Comparison of ENCODE assay signal across 15 cellular contexts in genomic region chrX:153922286-153922573, GRCh38. TPM values are rescaled to one million over a fixed set of nuclear protein-coding genes. Genes with fewer than 3 reads are reported as not detected.
DNase-seq lines count a peak whose midpoint lies in the region; ATAC-seq and TF ChIP-seq lines count a peak whose summit lies in the region.
"Had no signal": no experiment of that assay in that cellular context is flagged by ENCODE, and none has a peak within 500 bp of the region (broad histone marks: within the 10 kb centered on the region; RNA-seq: fewer than 3 reads in every experiment).

No MANE protein-coding gene starts in this region.

- POLR2A ChIA-PET in T-cell (lab: Charles Lee) = interaction anchor here in 1 of 2 donors (0.5 kb wide), 1 partner anchor 123 kb away, joined by 4 read pairs; no protein-coding TSS in a partner anchor

- CTCF ChIA-PET in activated naive CD4-positive, alpha-beta T cell treated with anti-CD3 and anti-CD28 coated beads, Interleukin-2, amount 10 ng/mL, durations not matched to agents 7 days and 5 days (lab: Charles Lee) = interaction anchor here (1.8 to 14.7 kb wide), 2 partner anchors 10 to 26 kb away, joined by 5 to 241 read pairs; partner anchors contain the start of gene RENBP
- CTCF ChIA-PET in T-cell (lab: Charles Lee) = interaction anchor here in 1 of 2 donors (0.6 to 3.9 kb wide), 2 partner anchors 16 to 25 kb away, joined by 7 to 36 read pairs; no protein-coding TSS in a partner anchor

- no peak for ATAC-seq in T-cell (replicated peaks in 1 of 4)
- ATAC-seq in effector memory CD8-positive, alpha-beta T cell (replicated peaks) = no peak
- no peak for ATAC-seq in stimulated activated memory B cell treated with anti-CD40 and anti-IgM and Interleukin-4, amounts not matched to agents 10 μg/mL and 1 μg/mL and 100 μg/mL, for 72 hours
- ATAC-seq in heart left ventricle = no peak
- no peak for ATAC-seq in HG02885 (IDR thresholded peaks at IDR 0.05; ENCODE audit: poor library complexity, unreplicated experiment)

- no peaks in the 10 kb centered on the region for H3K9me3 ChIP-seq in heart left ventricle
- H3K9me3 ChIP-seq: esophagus squamous epithelium had no signal

- WGBS in heart left ventricle, 4 donors = 47 to 65% (median 56%) methylated on average over 6 to 7 of the region's 7 CpGs

- peaks cover 40% of the 10 kb centered on the region for H3K36me3 Mint-ChIP-seq in activated naive CD4-positive, alpha-beta T cell treated with anti-CD3 and anti-CD28 coated beads, Interleukin-2, amount 10 ng/mL, durations not matched to agents 7 days and 5 days
- peaks cover 7% of the 10 kb centered on the region for H3K36me3 Mint-ChIP-seq in T-cell
- H3K36me3 Mint-ChIP-seq in effector memory CD8-positive, alpha-beta T cell (ENCODE audit: insufficient read depth) = peaks cover 59% of the 10 kb centered on the region
- H3K36me3 Mint-ChIP-seq in stimulated activated memory B cell treated with anti-CD40 and anti-IgM and Interleukin-4, amounts not matched to agents 10 μg/mL and 1 μg/mL and 100 μg/mL, for 72 hours = peaks cover 12% of the 10 kb centered on the region
- H3K36me3 Mint-ChIP-seq: type B pancreatic cell had no signal

- TF ChIP-seq CTCF in heart left ventricle (IDR thresholded peaks at IDR 0.05) = no peak

- peak overlapping the region; percentile 81 for H3K27ac Mint-ChIP-seq in activated naive CD4-positive, alpha-beta T cell treated with anti-CD3 and anti-CD28 coated beads, Interleukin-2, amount 10 ng/mL, durations not matched to agents 7 days and 5 days
- peak overlapping the region; percentile 95 to 98 for H3K27ac Mint-ChIP-seq in T-cell
- H3K27ac Mint-ChIP-seq in effector memory CD8-positive, alpha-beta T cell = peak overlapping the region; percentile 94 to 99
- H3K27ac Mint-ChIP-seq in stimulated activated memory B cell treated with anti-CD40 and anti-IgM and Interleukin-4, amounts not matched to agents 10 μg/mL and 1 μg/mL and 100 μg/mL, for 72 hours = peak overlapping the region; percentile 35
- H3K27ac Mint-ChIP-seq: type B pancreatic cell had no signal

- peaks cover 23% of the 10 kb centered on the region for H3K4me1 Mint-ChIP-seq in activated naive CD4-positive, alpha-beta T cell treated with anti-CD3 and anti-CD28 coated beads, Interleukin-2, amount 10 ng/mL, durations not matched to agents 7 days and 5 days
- H3K4me1 Mint-ChIP-seq in T-cell = peaks cover 46 to 50% (median 49%) of the 10 kb centered on the region in 3 donors
- peaks cover 17 to 32% of the 10 kb centered on the region in 2 donors for H3K4me1 Mint-ChIP-seq in effector memory CD8-positive, alpha-beta T cell (ENCODE audit: low read depth in 2 of 2)
- peaks cover 38% of the 10 kb centered on the region for H3K4me1 Mint-ChIP-seq in stimulated activated memory B cell treated with anti-CD40 and anti-IgM and Interleukin-4, amounts not matched to agents 10 μg/mL and 1 μg/mL and 100 μg/mL, for 72 hours

- peaks cover 0 to 60% (median 0%) of the 10 kb centered on the region in 9 donors for H3K27me3 ChIP-seq in heart left ventricle
- H3K27me3 ChIP-seq: esophagus squamous epithelium, hepatocyte had no signal

- peak overlapping the region; percentile 94 for H3K4me3 Mint-ChIP-seq in activated naive CD4-positive, alpha-beta T cell treated with anti-CD3 and anti-CD28 coated beads, Interleukin-2, amount 10 ng/mL, durations not matched to agents 7 days and 5 days
- peak overlapping the region; percentile 86 to 95 (median 94) for H3K4me3 Mint-ChIP-seq in T-cell
- H3K4me3 Mint-ChIP-seq in effector memory CD8-positive, alpha-beta T cell = peak overlapping the region; percentile 89 to 91
- no peak overlapping the region for H3K4me3 Mint-ChIP-seq in stimulated activated memory B cell treated with anti-CD40 and anti-IgM and Interleukin-4, amounts not matched to agents 10 μg/mL and 1 μg/mL and 100 μg/mL, for 72 hours
- H3K4me3 Mint-ChIP-seq: type B pancreatic cell had no signal

- H3K4me3 ChIP-seq in heart left ventricle = peak overlapping the region in 4 of 12 donors; percentile 2 to 33 (median 10)
- H3K4me3 ChIP-seq: hepatocyte had no signal

- no peak for DNase-seq in activated naive CD4-positive, alpha-beta T cell treated with anti-CD3 and anti-CD28 coated beads, Interleukin-2, amount 10 ng/mL, durations not matched to agents 7 days and 5 days
- DNase-seq in activated naive CD4-positive, alpha-beta T cell treated with anti-CD3 and anti-CD28 coated beads, Interleukin-2, amount 50 U/mL, for 16 hours = no peak
- DNase-seq in T-cell = no peak
- no peak for DNase-seq in effector memory CD8-positive, alpha-beta T cell
- DNase-seq in NOMO-1 (lab: John Stamatoyannopoulos, UW; ENCODE audit: unreplicated experiment in 2 of 2) = no peak
- DNase-seq in heart left ventricle = no peak
- DNase-seq: esophagus squamous epithelium, NCI-H510A treated with DMSO at 0.1 percent for 48 hours had no signal

- H3K4me1 ChIP-seq in heart left ventricle = peaks cover 0 to 56% (median 22%) of the 10 kb centered on the region in 12 donors

- no peaks in the 10 kb centered on the region for H3K27me3 Mint-ChIP-seq in activated naive CD4-positive, alpha-beta T cell treated with anti-CD3 and anti-CD28 coated beads, Interleukin-2, amount 10 ng/mL, durations not matched to agents 7 days and 5 days
- peaks cover 0 to 8% of the 10 kb centered on the region in 2 donors for H3K27me3 Mint-ChIP-seq in T-cell
- H3K27me3 Mint-ChIP-seq in effector memory CD8-positive, alpha-beta T cell = no peaks in the 10 kb centered on the region
- H3K27me3 Mint-ChIP-seq in stimulated activated memory B cell treated with anti-CD40 and anti-IgM and Interleukin-4, amounts not matched to agents 10 μg/mL and 1 μg/mL and 100 μg/mL, for 72 hours = no peaks in the 10 kb centered on the region
- H3K27me3 Mint-ChIP-seq: type B pancreatic cell had no signal

- peak overlapping the region in 6 of 12 donors; percentile 37 to 98 (median 50) for H3K27ac ChIP-seq in heart left ventricle
- H3K27ac ChIP-seq: hepatocyte, VCaP had no signal

- H3K9me3 Mint-ChIP-seq in activated naive CD4-positive, alpha-beta T cell treated with anti-CD3 and anti-CD28 coated beads, Interleukin-2, amount 10 ng/mL, durations not matched to agents 7 days and 5 days = no peaks in the 10 kb centered on the region
- no peaks in the 10 kb centered on the region for H3K9me3 Mint-ChIP-seq in T-cell
- no peaks in the 10 kb centered on the region for H3K9me3 Mint-ChIP-seq in effector memory CD8-positive, alpha-beta T cell
- no peaks in the 10 kb centered on the region for H3K9me3 Mint-ChIP-seq in stimulated activated memory B cell treated with anti-CD40 and anti-IgM and Interleukin-4, amounts not matched to agents 10 μg/mL and 1 μg/mL and 100 μg/mL, for 72 hours
- H3K9me3 Mint-ChIP-seq: type B pancreatic cell had no signal

- TF ChIP-seq POLR2A in heart left ventricle (IDR thresholded peaks at IDR 0.05) = no peak

- intact Hi-C loops in heart left ventricle (cut with DNase I) = loop anchor here in 3 of 10 donors (10.0 kb wide), 2 partner anchors 127 to 197 kb away; partner anchors contain the start of genes IDH3G (in 2 of the 3), SSR4 (in 2 of the 3), ABCD1 (in 1 of the 3) and BCAP31 (in 1 of the 3)

- H3K36me3 ChIP-seq in heart left ventricle = peaks cover 0 to 35% (median 0%) of the 10 kb centered on the region in 9 donors
- H3K36me3 ChIP-seq: esophagus squamous epithelium had no signal

RNA-seq across cellular contexts. Expression of gene ARHGAP4, which starts 3.8 kb away (rescaled TPM):
- total RNA-seq in T-cell (100 to 1,000 TPM; 420 to 485 (median 468) TPM), heart left ventricle (10 to 100 TPM in 4 of 9 donors, 1 to 10 TPM in 5; 6.8 to 55.8 (median 9.5) TPM)
- polyA plus RNA-seq in heart left ventricle = 10 to 100 TPM; 15.9 to 25.1 TPM

RNA-seq across cellular contexts. Expression of gene NAA10, which starts 12.6 kb away (rescaled TPM):
- total RNA-seq in T-cell = 10 to 100 TPM; 53.3 to 98.2 (median 80.0) TPM
- total RNA-seq in heart left ventricle = 100 to 1,000 TPM in 2 of 9 donors, 10 to 100 TPM in 7; 52.5 to 112 (median 72.1) TPM
- polyA plus RNA-seq in heart left ventricle = 100 to 1,000 TPM; 120 to 221 TPM

RNA-seq across cellular contexts. Expression of gene AVPR2, which starts 17.8 kb away (rescaled TPM):
- not detected for total RNA-seq in T-cell
- total RNA-seq in heart left ventricle = 10 to 100 TPM in 1 of 9 donors, 1 to 10 TPM in 8; 2.2 to 10.5 (median 3.0) TPM
- polyA plus RNA-seq in heart left ventricle = 1 to 10 TPM; 4.0 to 7.5 TPM
- total RNA-seq: hepatocyte, LHCN-M2, pulmonary artery endothelial cell had no signal
- polyA plus RNA-seq: hepatocyte had no signal

RNA-seq across cellular contexts. Expression of gene RENBP, which starts 22.2 kb away (rescaled TPM):
- total RNA-seq in T-cell = 10 to 100 TPM; 10.2 to 23.5 (median 19.5) TPM
- total RNA-seq in heart left ventricle = 10 to 100 TPM in 5 of 9 donors, 1 to 10 TPM in 4; 5.1 to 35.5 (median 10.2) TPM
- 1 to 10 TPM; 6.4 to 9.8 TPM for polyA plus RNA-seq in heart left ventricle

RNA-seq across cellular contexts. Expression of gene L1CAM, which starts 36.3 kb away (rescaled TPM):
- total RNA-seq in T-cell (1 to 10 TPM; 1.4 to 6.0 (median 4.0) TPM), heart left ventricle (10 to 100 TPM in 1 of 9 donors, 1 to 10 TPM in 7, under 1 TPM in 1; 0.99 to 11.0 (median 3.1) TPM)
- 1 to 10 TPM; 1.3 to 1.8 TPM for polyA plus RNA-seq in heart left ventricle

Comparison
In these comparisons a context has a peak if more than half of its experiments do, and no peak if none do; other contexts are left out.
1. H3K27ac Mint-ChIP-seq: peak in every context shown above with its lines; median percentile 96 in T-cell; 96 in effector memory CD8-positive, alpha-beta T cell; 81 in activated naive CD4-positive, alpha-beta T cell treated with anti-CD3 and anti-CD28 coated beads, Interleukin-2, amount 10 ng/mL, durations not matched to agents 7 days and 5 days; 35 in stimulated activated memory B cell treated with anti-CD40 and anti-IgM and Interleukin-4, amounts not matched to agents 10 μg/mL and 1 μg/mL and 100 μg/mL, for 72 hours.
2. RNA of gene ARHGAP4, which starts 3.8 kb away (total RNA-seq): 420 to 485 TPM in T-cell; 6.8 to 55.8 TPM in heart left ventricle; every median in the first group is over 4 times any median in the second.